18 cellular contexts compared by ENCODE assay signal in genomic region chr14:26377150-26377549, GRCh38.
DNase-seq lines count a peak whose midpoint lies in the region; ATAC-seq, FAIRE-seq and TF ChIP-seq lines count a peak whose summit lies in the region.
"Had no signal": no experiment of that assay in that cellular context is flagged by ENCODE, and none has a peak within 500 bp of the region (broad histone marks: within the 10 kb centered on the region; RNA-seq: fewer than 3 reads in every experiment).

No MANE protein-coding gene starts in this region.

- H3K4me1 ChIP-seq in NT2/D1 (ENCODE audit: insufficient read depth, insufficient read length) (no peaks in the 10 kb centered on the region), neural progenitor cell (no peaks in the 10 kb centered on the region), MM.1S (ENCODE audit: low read length) (no peaks in the 10 kb centered on the region)
- H3K4me1 ChIP-seq: BE2C had no signal

- no peak for FAIRE-seq in bronchial epithelial cell (lab: Jason Lieb, UNC)
- FAIRE-seq: H54, RCC 7860 had no signal

- H3F3A ChIP-seq in neural progenitor cell (ENCODE audit: low read depth) (no peaks in the 10 kb centered on the region), MM.1S (ENCODE audit: insufficient read depth, low read length) (no peaks in the 10 kb centered on the region)

- H3K9ac ChIP-seq in NT2/D1 (ENCODE audit: insufficient read length, low read depth) (no peak overlapping the region), neural progenitor cell (no peak overlapping the region), MM.1S (ENCODE audit: low read length) (no peak overlapping the region)

- peak; percentile 15 to 65 for DNase-seq in HL-60 (ENCODE audit: low read depth in 1 of 2, low spot score in 1 of 2)
- peak; percentile 15 for DNase-seq in NT2/D1 (ENCODE audit: low read depth, low spot score)
- DNase-seq in bronchial epithelial cell (ENCODE audit: low read depth) = peak; percentile 10
- DNase-seq in neural progenitor cell (ENCODE audit: low spot score) = no peak
- DNase-seq in MM.1S = no peak
- DNase-seq in mesenteric fat pad (ENCODE audit: low spot score) = no peak
- DNase-seq: BE2C, DND-41, GF-D8, NCI-H1105, NCI-H187, NCI-H2171 treated with DMSO at 0.1 percent for 48 hours, NCI-H774, SHP77 treated with DMSO at 0.1 percent for 48 hours had no signal

- H3K4me3 Mint-ChIP-seq in neural progenitor cell = no peak overlapping the region
- H3K4me3 Mint-ChIP-seq: CD4-positive, alpha-beta memory T cell had no signal

- ATAC-seq in SK-N-SH treated with all-trans-retinoic acid at 6 μM for 48 hours = no peak

- H3K9me2 ChIP-seq in MM.1S (replicated peaks; ENCODE audit: insufficient read depth, low read length) = no peaks in the 10 kb centered on the region

- H2AFZ ChIP-seq in neural progenitor cell (replicated peaks) = no peak overlapping the region
- no peak overlapping the region for H2AFZ ChIP-seq in MM.1S (ENCODE audit: low read length)

- H3K27ac Mint-ChIP-seq in neural progenitor cell = peak overlapping the region; percentile 78
- H3K27ac Mint-ChIP-seq: CD4-positive, alpha-beta memory T cell had no signal

- H3K36me3 ChIP-seq in NT2/D1 (ENCODE audit: insufficient read depth, insufficient read length, low read length) (no peaks in the 10 kb centered on the region), bronchial epithelial cell (ENCODE audit: control insufficient read depth, insufficient read depth, low read length) (no peaks in the 10 kb centered on the region), neural progenitor cell (no peaks in the 10 kb centered on the region), MM.1S (replicated peaks; ENCODE audit: insufficient read depth, low read length) (no peaks in the 10 kb centered on the region)
- H3K36me3 ChIP-seq: BE2C had no signal

- TF ChIP-seq CTCF in HL-60 (IDR thresholded peaks at IDR 0.05; ENCODE audit: insufficient read depth, low read length) (no peak), bronchial epithelial cell (IDR thresholded peaks at IDR 0.05; ENCODE audit: insufficient read depth, low read length, severe bottlenecking) (no peak), neural progenitor cell (IDR thresholded peaks at IDR 0.05) (no peak), MM.1S (IDR thresholded peaks at IDR 0.05; ENCODE audit: low read length) (no peak)

- peaks cover 15% of the 10 kb centered on the region for H3K4me1 Mint-ChIP-seq in neural progenitor cell
- H3K4me1 Mint-ChIP-seq: CD4-positive, alpha-beta memory T cell had no signal

- H3K36me3 Mint-ChIP-seq in neural progenitor cell = no peaks in the 10 kb centered on the region
- H3K36me3 Mint-ChIP-seq: CD4-positive, alpha-beta memory T cell had no signal

- H3K79me2 ChIP-seq in neural progenitor cell (ENCODE audit: low read depth) = no peaks in the 10 kb centered on the region
- H3K79me2 ChIP-seq in MM.1S (ENCODE audit: low read length) = no peaks in the 10 kb centered on the region

- H3K9me3 ChIP-seq in NT2/D1 (ENCODE audit: insufficient read depth, low read length) (peaks cover 16% of the 10 kb centered on the region; the same call in 1 of the 2 replicates), neural progenitor cell (ENCODE audit: low read depth) (no peaks in the 10 kb centered on the region), MM.1S (replicated peaks; ENCODE audit: insufficient read depth, low read length) (no peaks in the 10 kb centered on the region)
- H3K9me3 ChIP-seq: BE2C had no signal

- peaks cover 14% of the 10 kb centered on the region for H3K9me3 Mint-ChIP-seq in neural progenitor cell

- H3K4me3 ChIP-seq in HL-60 (replicated peaks; ENCODE audit: insufficient read depth, low read length) (no peak overlapping the region), NT2/D1 (ENCODE audit: insufficient read length, low read depth) (no peak overlapping the region), bronchial epithelial cell (ENCODE audit: low read depth, low read length) (no peak overlapping the region), neural progenitor cell (no peak overlapping the region), MM.1S (ENCODE audit: low read length) (no peak overlapping the region)

- H3K4me2 ChIP-seq in neural progenitor cell (no peak overlapping the region), MM.1S (ENCODE audit: low read depth, low read length) (no peak overlapping the region)

- H4K20me1 ChIP-seq in neural progenitor cell (ENCODE audit: low read depth) (no peaks in the 10 kb centered on the region), MM.1S (ENCODE audit: insufficient read depth, low read length) (no peaks in the 10 kb centered on the region)

- H3K27me3 ChIP-seq in HL-60 (ENCODE audit: insufficient read depth, poor library complexity, severe bottlenecking) (no peaks in the 10 kb centered on the region), NT2/D1 (ENCODE audit: insufficient read depth, insufficient read length) (no peaks in the 10 kb centered on the region), bronchial epithelial cell (ENCODE audit: control insufficient read depth, insufficient read depth, low read length) (no peaks in the 10 kb centered on the region), neural progenitor cell (no peaks in the 10 kb centered on the region), MM.1S (replicated peaks; ENCODE audit: insufficient read depth, low read length) (no peaks in the 10 kb centered on the region)
- H3K27me3 ChIP-seq: BE2C had no signal

- no peak overlapping the region for H3K27ac ChIP-seq in HL-60 (replicated peaks)
- no peak overlapping the region for H3K27ac ChIP-seq in neural progenitor cell
- H3K27ac ChIP-seq in MM.1S (ENCODE audit: low read length) = no peak overlapping the region

- peaks cover 4% of the 10 kb centered on the region for H3K27me3 Mint-ChIP-seq in neural progenitor cell (ENCODE audit: insufficient read depth, low read depth)
- H3K27me3 Mint-ChIP-seq: CD4-positive, alpha-beta memory T cell had no signal

TF ChIP-seq in SK-N-SH treated with all-trans-retinoic acid at 6 μM for 48 hours, 23 proteins besides CTCF, POLR2A, EP300 and RAD21 (continues in another document):
- no peak for TF ChIP-seq PPARA (CRISPR knock-in tag; IDR thresholded peaks at IDR 0.05; ENCODE audit: borderline replicate concordance)
- no peak for TF ChIP-seq ZNF565 (CRISPR knock-in tag; conservative IDR thresholded peaks at IDR 0.05; ENCODE audit: low read depth)
- no peak for TF ChIP-seq TOX (CRISPR knock-in tag; IDR thresholded peaks at IDR 0.05; ENCODE audit: borderline replicate concordance)
- no peak for TF ChIP-seq ZNF70 (CRISPR knock-in tag; IDR thresholded peaks at IDR 0.05)
- no peak for TF ChIP-seq TCF4 (CRISPR knock-in tag; IDR thresholded peaks at IDR 0.05; ENCODE audit: borderline replicate concordance)
- TF ChIP-seq GLIS3 (CRISPR knock-in tag; IDR thresholded peaks at IDR 0.05) = no peak
- TF ChIP-seq CSRNP3 (CRISPR knock-in tag; IDR thresholded peaks at IDR 0.05) = no peak
- TF ChIP-seq OSR1 (CRISPR knock-in tag; IDR thresholded peaks at IDR 0.05) = no peak
- TF ChIP-seq BACH2 (CRISPR knock-in tag; IDR thresholded peaks at IDR 0.05; ENCODE audit: borderline replicate concordance) = no peak
- no peak for TF ChIP-seq ZC3H10 (CRISPR knock-in tag; IDR thresholded peaks at IDR 0.05)
- no peak for TF ChIP-seq POU6F1 (CRISPR knock-in tag; IDR thresholded peaks at IDR 0.05; ENCODE audit: borderline replicate concordance, low read depth)
- no peak for TF ChIP-seq ISL1 (CRISPR knock-in tag; IDR thresholded peaks at IDR 0.05)
- no peak for TF ChIP-seq PATZ1 (CRISPR knock-in tag; IDR thresholded peaks at IDR 0.05; ENCODE audit: borderline replicate concordance)

Comparison
In these comparisons a context has a peak if more than half of its experiments do, and no peak if none do; other contexts are left out.
1. DNase-seq: peak in HL-60 (2 of 2), NT2/D1 (single experiment) and bronchial epithelial cell (single experiment); none in neural progenitor cell (single experiment), MM.1S (single experiment) and mesenteric fat pad (single experiment).